In genomic region chr6:161169690-161170089, GRCh38 we compare ENCODE assay signal across 9 cellular contexts.
DNase-seq lines count a peak whose midpoint lies in the region; ATAC-seq and TF ChIP-seq lines count a peak whose summit lies in the region.
"Had no signal": no experiment of that assay in that cellular context is flagged by ENCODE, and none has a peak within 500 bp of the region (broad histone marks: within the 10 kb centered on the region; RNA-seq: fewer than 3 reads in every experiment).

No MANE protein-coding gene starts in this region.

- no peaks in the 10 kb centered on the region for H3K27me3 ChIP-seq in BE2C
- no peaks in the 10 kb centered on the region for H3K27me3 ChIP-seq in CD8-positive, alpha-beta memory T cell (ENCODE audit: insufficient read depth, low read length, poor library complexity, severe bottlenecking)

- H3K4me1 Mint-ChIP-seq in T-helper 17 cell = peaks cover 4% of the 10 kb centered on the region
- H3K4me1 Mint-ChIP-seq in CD8-positive, alpha-beta memory T cell = peaks cover 0 to 6% (median 0%) of the 10 kb centered on the region in 3 donors

- no peaks in the 10 kb centered on the region for H3K9me3 ChIP-seq in BE2C
- H3K9me3 ChIP-seq in T-helper 17 cell (ENCODE audit: control insufficient read depth, low read length, poor library complexity, severe bottlenecking) = no peaks in the 10 kb centered on the region
- no peaks in the 10 kb centered on the region for H3K9me3 ChIP-seq in CD8-positive, alpha-beta memory T cell (ENCODE audit: low read length)

- peak overlapping the region; percentile 27 for H3K27ac Mint-ChIP-seq in T-helper 17 cell
- H3K27ac Mint-ChIP-seq in CD8-positive, alpha-beta memory T cell = peak overlapping the region in 2 of 8 donors; percentile 23 to 27

- H3K4me3 ChIP-seq in BE2C (ENCODE audit: low read depth, low read length) = no peak overlapping the region
- H3K4me3 ChIP-seq in CD8-positive, alpha-beta memory T cell (ENCODE audit: low read length) = no peak overlapping the region

- H3K4me1 ChIP-seq in BE2C = peaks cover 26% of the 10 kb centered on the region
- H3K4me1 ChIP-seq in CD8-positive, alpha-beta memory T cell (ENCODE audit: insufficient read depth, low read length) = no peaks in the 10 kb centered on the region

- no peak overlapping the region for H3K27ac ChIP-seq in CD8-positive, alpha-beta memory T cell (ENCODE audit: low read depth, low read length)

- peaks cover 0 to 4% (median 3%) of the 10 kb centered on the region in 5 donors for H3K9me3 Mint-ChIP-seq in CD8-positive, alpha-beta memory T cell

- no peaks in the 10 kb centered on the region for H3K27me3 Mint-ChIP-seq in T-helper 17 cell
- H3K27me3 Mint-ChIP-seq in CD8-positive, alpha-beta memory T cell = peaks cover 0 to 3% of the 10 kb centered on the region in 2 donors

- peaks cover 6% of the 10 kb centered on the region for H3K36me3 Mint-ChIP-seq in T-helper 17 cell (ENCODE audit: low read depth)
- H3K36me3 Mint-ChIP-seq in CD8-positive, alpha-beta memory T cell = peaks cover 5 to 12% (median 6%) of the 10 kb centered on the region in 3 donors

- ATAC-seq in T-helper 17 cell (no peak), GM18861 (IDR thresholded peaks at IDR 0.05; ENCODE audit: unreplicated experiment) (no peak)

- TF ChIP-seq CTCF in BE2C (IDR thresholded peaks at IDR 0.05; ENCODE audit: low read depth, low read length) = no peak

- CTCF ChIA-PET in CD8-positive, alpha-beta memory T cell (lab: Charles Lee) = no interaction called here

- DNase-seq in BE2C (peak; percentile 82), HT1080 (ENCODE audit: low read depth) (peak; percentile 28), T-helper 17 cell (no peak), iris pigment epithelial cell (ENCODE audit: low read depth) (peak; percentile 92), dedifferentiated amniotic fluid mesenchymal stem cell (ENCODE audit: extremely low spot score) (no peak), T-helper 2 cell (no peak)
- DNase-seq in CD8-positive, alpha-beta memory T cell = no peak
- DNase-seq: stimulated activated CD4-positive, alpha-beta T cell treated with anti-CD3 and anti-CD28 coated beads, Interleukin-12 subunit alpha, Interleukin-12 subunit beta, amount 100 ng/mL, for 4 hours had no signal

- no peaks in the 10 kb centered on the region; the same call in 1 of the 2 replicates for H3K36me3 ChIP-seq in BE2C
- no peaks in the 10 kb centered on the region for H3K36me3 ChIP-seq in CD8-positive, alpha-beta memory T cell (ENCODE audit: insufficient read depth, low read length)

- POLR2A ChIA-PET in CD8-positive, alpha-beta memory T cell (lab: Charles Lee) = no interaction called here

- H3K4me3 Mint-ChIP-seq in T-helper 17 cell = no peak overlapping the region
- H3K4me3 Mint-ChIP-seq in CD8-positive, alpha-beta memory T cell = no peak overlapping the region

Comparison
In these comparisons a context has a peak if more than half of its experiments do, and no peak if none do; other contexts are left out.
1. DNase-seq: peak in BE2C (single experiment), HT1080 (single experiment) and iris pigment epithelial cell (single experiment); none in T-helper 17 cell (0 of 3), dedifferentiated amniotic fluid mesenchymal stem cell (single experiment), T-helper 2 cell (0 of 5) and CD8-positive, alpha-beta memory T cell (0 of 5).